In genomic region chr3:57006949-57007419, GRCh38 we compare ENCODE assay signal across 10 cellular contexts. TPM values are rescaled to one million over a fixed set of nuclear protein-coding genes. Genes with fewer than 3 reads are reported as not detected.
A peak's percentile ranks its signal among the peaks of the same experiment; 100 is the strongest.
DNase-seq lines count a peak whose midpoint lies in the region; ATAC-seq and TF ChIP-seq lines count a peak whose summit lies in the region.
"Had no signal": no experiment of that assay in that cellular context is flagged by ENCODE, and none has a peak within 500 bp of the region (broad histone marks: within the 10 kb centered on the region; RNA-seq: fewer than 3 reads in every experiment).

No MANE protein-coding gene starts in this region.

- in situ Hi-C loops in GM23248 (cut with MboI), result no loop called here

- POLR2A ChIA-PET in naive thymus-derived CD8-positive, alpha-beta T cell (lab: Charles Lee), result interaction anchor here (0.6 kb wide), 2 partner anchors 9 to 62 kb away, joined by 3 read pairs; no protein-coding TSS in a partner anchor
- POLR2A ChIA-PET in activated CD4-positive, alpha-beta memory T cell treated with anti-CD3 and anti-CD28 coated beads, Interleukin-2, amount 10 ng/mL, durations not matched to agents 7 days and 5 days (lab: Charles Lee), result no interaction called here

- no peaks in the 10 kb centered on the region for H3K79me2 ChIP-seq in GM23248 (ENCODE audit: insufficient read depth)

- peaks cover 0 to 2% (median 0%) of the 10 kb centered on the region in 5 donors for H3K27me3 Mint-ChIP-seq in naive thymus-derived CD8-positive, alpha-beta T cell
- peaks cover 3% of the 10 kb centered on the region for H3K27me3 Mint-ChIP-seq in activated CD4-positive, alpha-beta memory T cell treated with anti-CD3 and anti-CD28 coated beads, Interleukin-2, amount 10 ng/mL, durations not matched to agents 7 days and 5 days

- WGBS in GM23248 (ENCODE audit: low coverage in 1 of 2, low lambda C conversion rate in 2 of 2, missing lambda C conversion rate in 2 of 2), 2 experiments, result 13 to 14% methylated on average over 7 of the region's 7 CpGs

- H3K9me3 Mint-ChIP-seq in naive thymus-derived CD8-positive, alpha-beta T cell, result no peaks in the 10 kb centered on the region
- no peaks in the 10 kb centered on the region for H3K9me3 Mint-ChIP-seq in activated CD4-positive, alpha-beta memory T cell treated with anti-CD3 and anti-CD28 coated beads, Interleukin-2, amount 10 ng/mL, durations not matched to agents 7 days and 5 days
- H3K9me3 Mint-ChIP-seq: activated CD4-positive, alpha-beta T cell treated with anti-CD3 and anti-CD28 coated beads, Interleukin-2, amount 10 ng/mL, durations not matched to agents 24 days and 14 days had no signal

- H2AFZ ChIP-seq in GM23248, result peak overlapping the region; percentile 69

- H3K27ac Mint-ChIP-seq in naive thymus-derived CD8-positive, alpha-beta T cell, result peak overlapping the region in 2 of 10 donors; percentile 65 to 88
- H3K27ac Mint-ChIP-seq in activated CD4-positive, alpha-beta memory T cell treated with anti-CD3 and anti-CD28 coated beads, Interleukin-2, amount 10 ng/mL, durations not matched to agents 7 days and 5 days, result no peak overlapping the region

- DNase-seq in GM23248, result peak; percentile 65
- peak; percentile 65 for DNase-seq in iPS-NIHi7 (ENCODE audit: extremely low spot score)
- no peak for DNase-seq in substantia nigra (lab: John Stamatoyannopoulos, UW)
- no peak for DNase-seq in GF-D8 (lab: John Stamatoyannopoulos, UW)
- no peak for DNase-seq in naive thymus-derived CD8-positive, alpha-beta T cell
- no peak for DNase-seq in activated CD4-positive, alpha-beta memory T cell treated with anti-CD3 and anti-CD28 coated beads, Interleukin-2, amount 10 ng/mL, durations not matched to agents 7 days and 5 days
- DNase-seq: NCI-H1436 had no signal

- 0 out of 2 replicates have a peak, but pooled peaks have one; percentile 17 for TF ChIP-seq CTCF in VCaP (conservative IDR thresholded peaks at IDR 0.05)

- CTCF ChIA-PET in activated CD4-positive, alpha-beta memory T cell treated with anti-CD3 and anti-CD28 coated beads, Interleukin-2, amount 10 ng/mL, durations not matched to agents 7 days and 5 days (lab: Charles Lee), result no interaction called here

- H3K9ac ChIP-seq in GM23248, result peak overlapping the region; percentile 75

- H3F3A ChIP-seq in GM23248 (ENCODE audit: insufficient read depth), result peaks cover 24% of the 10 kb centered on the region

- H4K20me1 ChIP-seq in GM23248 (ENCODE audit: insufficient read depth), result no peaks in the 10 kb centered on the region

- peak overlapping the region; percentile 61 for H3K4me3 ChIP-seq in GM23248

- H3K4me1 ChIP-seq in GM23248 (ENCODE audit: insufficient read depth), result peaks cover 28% of the 10 kb centered on the region

- no peaks in the 10 kb centered on the region for H3K9me3 ChIP-seq in GM23248 (ENCODE audit: low read depth)

- ATAC-seq in HG03457 (IDR thresholded peaks at IDR 0.05; ENCODE audit: unreplicated experiment), result no peak
- no peak for ATAC-seq in naive thymus-derived CD8-positive, alpha-beta T cell

- H3K9me2 ChIP-seq in GM23248 (ENCODE audit: insufficient read depth), result no peaks in the 10 kb centered on the region

- no peaks in the 10 kb centered on the region for H3K27me3 ChIP-seq in GM23248 (replicated peaks; ENCODE audit: insufficient read depth)

- H3K4me2 ChIP-seq in GM23248 (ENCODE audit: unreplicated experiment), result peak overlapping the region; percentile 66

- H3K36me3 Mint-ChIP-seq in naive thymus-derived CD8-positive, alpha-beta T cell, result no peaks in the 10 kb centered on the region
- H3K36me3 Mint-ChIP-seq in activated CD4-positive, alpha-beta memory T cell treated with anti-CD3 and anti-CD28 coated beads, Interleukin-2, amount 10 ng/mL, durations not matched to agents 7 days and 5 days (ENCODE audit: low read depth), result no peaks in the 10 kb centered on the region

- H3K27ac ChIP-seq in GM23248 (peak overlapping the region; percentile 88), VCaP (peak overlapping the region; percentile 73), substantia nigra (ENCODE audit: low read depth, low read length, poor library complexity, severe bottlenecking) (peak overlapping the region; percentile 35)

- H3K4me3 Mint-ChIP-seq in naive thymus-derived CD8-positive, alpha-beta T cell, result no peak overlapping the region
- H3K4me3 Mint-ChIP-seq in activated CD4-positive, alpha-beta memory T cell treated with anti-CD3 and anti-CD28 coated beads, Interleukin-2, amount 10 ng/mL, durations not matched to agents 7 days and 5 days, result no peak overlapping the region

- H3K4me1 Mint-ChIP-seq in naive thymus-derived CD8-positive, alpha-beta T cell, result peaks cover 3 to 7% (median 6%) of the 10 kb centered on the region in 4 donors
- H3K4me1 Mint-ChIP-seq in activated CD4-positive, alpha-beta memory T cell treated with anti-CD3 and anti-CD28 coated beads, Interleukin-2, amount 10 ng/mL, durations not matched to agents 7 days and 5 days, result peaks cover 10% of the 10 kb centered on the region

- H3K36me3 ChIP-seq in GM23248 (ENCODE audit: low read depth), result no peaks in the 10 kb centered on the region

RNA-seq across cellular contexts. Expression of gene SPATA12, which starts 53.5 kb away (rescaled TPM):
- total RNA-seq in GM23248 (2014; rRNA removed; shearing (Covaris generic)), result not detected in 2 replicates
- polyA plus RNA-seq in GM23248 (2016; fragmentation: Nextera tagmentation; extraction: Ambion mirVana), result not detected in 2 replicates
- total RNA-seq in naive thymus-derived CD8-positive, alpha-beta T cell, result not detected
- not detected for polyA plus RNA-seq in naive thymus-derived CD8-positive, alpha-beta T cell
- not detected for total RNA-seq in activated CD4-positive, alpha-beta memory T cell treated with anti-CD3 and anti-CD28 coated beads, Interleukin-2, amount 10 ng/mL, durations not matched to agents 7 days and 5 days
- total RNA-seq: activated CD4-positive, alpha-beta T cell treated with anti-CD3 and anti-CD28 coated beads, Interleukin-2, amount 10 ng/mL, durations not matched to agents 24 days and 14 days had no signal

Comparison
In these comparisons a context has a peak if more than half of its experiments do, and no peak if none do; other contexts are left out.
1. DNase-seq: peak in GM23248 (single experiment) and iPS-NIHi7 (single experiment); none in substantia nigra (0 of 49), GF-D8 (single experiment), naive thymus-derived CD8-positive, alpha-beta T cell (0 of 10) and activated CD4-positive, alpha-beta memory T cell treated with anti-CD3 and anti-CD28 coated beads, Interleukin-2, amount 10 ng/mL, durations not matched to agents 7 days and 5 days (single experiment).
2. H3K27ac ChIP-seq: peak in every context shown above with its lines; median percentile 88 in GM23248; 73 in VCaP; 35 in substantia nigra.